1 cellular context compared by ENCODE assay signal in genomic region chr14:31024042-31024480, GRCh38.
TF ChIP-seq lines count a peak whose summit lies in the region.

No MANE protein-coding gene starts in this region.

TF ChIP-seq in HepG2, 621 proteins besides CTCF, POLR2A, EP300 and RAD21 (continued from another document):
- TF ChIP-seq, protein P1, sequence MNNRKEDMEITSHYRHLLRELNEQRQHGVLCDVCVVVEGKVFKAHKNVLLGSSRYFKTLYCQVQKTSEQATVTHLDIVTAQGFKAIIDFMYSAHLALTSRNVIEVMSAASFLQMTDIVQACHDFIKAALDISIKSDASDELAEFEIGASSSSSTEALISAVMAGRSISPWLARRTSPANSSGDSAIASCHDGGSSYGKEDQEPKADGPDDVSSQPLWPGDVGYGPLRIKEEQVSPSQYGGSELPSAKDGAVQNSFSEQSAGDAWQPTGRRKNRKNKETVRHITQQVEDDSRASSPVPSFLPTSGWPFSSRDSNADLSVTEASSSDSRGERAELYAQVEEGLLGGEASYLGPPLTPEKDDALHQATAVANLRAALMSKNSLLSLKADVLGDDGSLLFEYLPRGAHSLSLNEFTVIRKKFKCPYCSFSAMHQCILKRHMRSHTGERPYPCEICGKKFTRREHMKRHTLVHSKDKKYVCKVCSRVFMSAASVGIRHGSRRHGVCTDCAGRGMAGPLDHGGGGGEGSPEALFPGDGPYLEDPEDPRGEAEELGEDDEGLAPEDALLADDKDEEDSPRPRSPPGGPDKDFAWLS (CRISPR knock-in tag; IDR thresholded peaks at IDR 0.05; ENCODE audit: borderline replicate concordance), result no peak
- TF ChIP-seq PCBP1 (IDR thresholded peaks at IDR 0.05; ENCODE audit: borderline replicate concordance, low read depth, low read length), result no peak
- peak; percentile 62; the same call in 1 of the 2 replicates for TF ChIP-seq KLF12 (CRISPR knock-in tag; IDR thresholded peaks at IDR 0.05; ENCODE audit: borderline replicate concordance)
- no peak for TF ChIP-seq HNRNPK (IDR thresholded peaks at IDR 0.05; ENCODE audit: low read depth, low read length, poor library complexity, severe bottlenecking)
- TF ChIP-seq FOXA3 (CRISPR knock-in tag; IDR thresholded peaks at IDR 0.05), result peak; percentile 61
- TF ChIP-seq, protein P2, sequence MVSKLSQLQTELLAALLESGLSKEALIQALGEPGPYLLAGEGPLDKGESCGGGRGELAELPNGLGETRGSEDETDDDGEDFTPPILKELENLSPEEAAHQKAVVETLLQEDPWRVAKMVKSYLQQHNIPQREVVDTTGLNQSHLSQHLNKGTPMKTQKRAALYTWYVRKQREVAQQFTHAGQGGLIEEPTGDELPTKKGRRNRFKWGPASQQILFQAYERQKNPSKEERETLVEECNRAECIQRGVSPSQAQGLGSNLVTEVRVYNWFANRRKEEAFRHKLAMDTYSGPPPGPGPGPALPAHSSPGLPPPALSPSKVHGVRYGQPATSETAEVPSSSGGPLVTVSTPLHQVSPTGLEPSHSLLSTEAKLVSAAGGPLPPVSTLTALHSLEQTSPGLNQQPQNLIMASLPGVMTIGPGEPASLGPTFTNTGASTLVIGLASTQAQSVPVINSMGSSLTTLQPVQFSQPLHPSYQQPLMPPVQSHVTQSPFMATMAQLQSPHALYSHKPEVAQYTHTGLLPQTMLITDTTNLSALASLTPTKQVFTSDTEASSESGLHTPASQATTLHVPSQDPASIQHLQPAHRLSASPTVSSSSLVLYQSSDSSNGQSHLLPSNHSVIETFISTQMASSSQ (IDR thresholded peaks at IDR 0.05; ENCODE audit: low read depth), result peak; percentile 14; the same call in 1 of the 2 replicates
- TF ChIP-seq, protein P2 (CRISPR knock-in tag; IDR thresholded peaks at IDR 0.05; ENCODE audit: borderline replicate concordance), result no peak
- TF ChIP-seq BCL6 (CRISPR knock-in tag; IDR thresholded peaks at IDR 0.05), result peak; percentile 9; the same call in 1 of the 2 replicates
- TF ChIP-seq ZFP41 (CRISPR knock-in tag; IDR thresholded peaks at IDR 0.05; ENCODE audit: borderline replicate concordance), result no peak
- no peak for TF ChIP-seq ZNF441 (CRISPR knock-in tag; IDR thresholded peaks at IDR 0.05; ENCODE audit: borderline replicate concordance)
- TF ChIP-seq ZNF24 (IDR thresholded peaks at IDR 0.05), result peak; percentile 47; the same call in 1 of the 2 replicates
- TF ChIP-seq ZBTB7A (CRISPR knock-in tag; IDR thresholded peaks at IDR 0.05), result no peak
- TF ChIP-seq CEBPB (IDR thresholded peaks at IDR 0.05; ENCODE audit: borderline replicate concordance, low read depth, low read length), result peak; percentile 87; the same call in 1 of the 2 replicates
TF ChIP-seq in HepG2: peak in this region for 84.
